In genomic region chr14:80055912-80056801, GRCh38 we compare ENCODE assay signal across 8 cellular contexts.
DNase-seq lines count a peak whose midpoint lies in the region; ATAC-seq and TF ChIP-seq lines count a peak whose summit lies in the region.

No MANE protein-coding gene starts in this region.

- no peaks in the 10 kb centered on the region for H3K36me3 ChIP-seq in suprapubic skin

- peaks cover 8% of the 10 kb centered on the region for H3K4me1 ChIP-seq in suprapubic skin

- POLR2A ChIA-PET in AG04449 (lab: Yijun Ruan, JAX): no interaction called here

- no peak for TF ChIP-seq EP300 in suprapubic skin (IDR thresholded peaks at IDR 0.05)

- H3K9me3 ChIP-seq in suprapubic skin: no peaks in the 10 kb centered on the region

- 43% methylated on average over 8 of the region's 8 CpGs for WGBS in suprapubic skin

- no peak for ATAC-seq in GM18502 (IDR thresholded peaks at IDR 0.05; ENCODE audit: poor library complexity, unreplicated experiment)
- ATAC-seq in GM21528 (IDR thresholded peaks at IDR 0.05; ENCODE audit: low FRiP score, unreplicated experiment): no peak

- H3K27ac ChIP-seq in suprapubic skin: no peak overlapping the region

- H3K4me3 ChIP-seq in AG04449 (ENCODE audit: low read depth, low read length) (no peak overlapping the region), astrocyte of the spinal cord (ENCODE audit: low read depth, low read length) (no peak overlapping the region), suprapubic skin (no peak overlapping the region)

- in situ Hi-C loops in GM13976 (cut with MboI; ENCODE audit: low sequenced_read_pairs, unreplicated experiment): no loop called here
- in situ Hi-C loops in astrocyte of the spinal cord (cut with HindIII; ENCODE audit: low sequenced_read_pairs): no loop called here

- CTCF ChIA-PET in AG04449 (lab: Yijun Ruan, JAX): interaction anchor here (0.6 to 5.0 kb wide), 60 partner anchors 9 to 1122 kb away, joined by 3 to 60 read pairs (median 4); no protein-coding TSS in a partner anchor

- TF ChIP-seq CTCF in AG04449 (IDR thresholded peaks at IDR 0.05; ENCODE audit: insufficient read depth, low read length, missing control alignments) (peak; percentile 79), GM13976 (IDR thresholded peaks at IDR 0.05; ENCODE audit: borderline replicate concordance, control extremely low read depth, extremely low read depth, insufficient read depth, missing control alignments) (peak; percentile 53), astrocyte of the spinal cord (IDR thresholded peaks at IDR 0.05; ENCODE audit: low read depth, low read length) (peak; percentile 81), suprapubic skin (IDR thresholded peaks at IDR 0.05) (peak; percentile 35 to 61)

- no peaks in the 10 kb centered on the region for H3K27me3 ChIP-seq in suprapubic skin

- no peak for DNase-seq in AG04449 (ENCODE audit: low read depth, low spot score)
- peak; percentile 8 for DNase-seq in GM13976 (ENCODE audit: low spot score)
- peak; percentile 69 for DNase-seq in NCI-H2171 treated with DMSO at 0.1 percent for 48 hours (lab: John Stamatoyannopoulos, UW)
- DNase-seq in astrocyte of the spinal cord (ENCODE audit: low read depth, low spot score): peak; percentile 74
- peak; percentile 70 for DNase-seq in iPS-NIHi11 (ENCODE audit: low spot score)
- no peak for DNase-seq in suprapubic skin (ENCODE audit: low spot score in 2 of 2)

- TF ChIP-seq POLR2A in suprapubic skin (IDR thresholded peaks at IDR 0.05): no peak

Comparison
In these comparisons a context has a peak if more than half of its experiments do, and no peak if none do; other contexts are left out.
1. DNase-seq: peak in GM13976 (single experiment), NCI-H2171 treated with DMSO at 0.1 percent for 48 hours (single experiment), astrocyte of the spinal cord (single experiment) and iPS-NIHi11 (single experiment); none in AG04449 (single experiment) and suprapubic skin (0 of 2).
2. Peak in every context shown above with its lines, with median percentiles within 50 percentile points of each other: CTCF ChIP-seq.